In the genomic region with DNA sequence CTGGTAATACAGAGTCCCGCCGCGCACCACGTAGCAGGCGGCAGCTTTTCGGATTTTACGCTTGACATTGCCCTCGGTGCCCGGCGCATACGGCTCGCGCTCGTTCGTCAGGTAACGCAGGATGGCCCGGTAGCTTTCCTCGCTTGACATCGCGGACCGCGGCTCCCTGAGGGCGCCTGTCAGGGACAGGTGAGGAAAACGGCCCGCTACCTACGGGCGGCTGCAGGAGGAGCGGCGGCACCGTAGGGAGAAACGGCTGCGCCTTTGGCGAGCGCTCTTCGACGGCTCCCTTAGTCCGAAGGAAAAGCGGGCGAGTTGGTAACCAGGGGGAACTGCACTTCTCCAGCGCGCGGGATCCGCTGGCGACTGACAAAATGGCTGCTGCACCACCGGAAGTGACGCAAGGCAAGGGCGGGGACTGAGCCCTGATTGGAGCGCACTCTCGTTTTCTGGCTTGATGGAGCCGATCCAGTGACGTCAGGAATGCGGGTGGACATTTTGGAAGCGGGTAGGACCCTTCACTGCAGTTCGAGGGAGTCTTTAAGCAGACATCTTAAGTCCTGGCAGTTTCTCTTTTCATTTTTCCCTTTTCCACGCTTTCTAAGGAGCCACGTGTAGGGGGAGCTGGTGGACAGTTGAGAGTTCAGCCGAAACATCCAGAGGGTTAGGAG, we compare ENCODE assay signal across 1 cellular context.
TF ChIP-seq lines count a peak whose summit lies in the region.

A gene with protein sequence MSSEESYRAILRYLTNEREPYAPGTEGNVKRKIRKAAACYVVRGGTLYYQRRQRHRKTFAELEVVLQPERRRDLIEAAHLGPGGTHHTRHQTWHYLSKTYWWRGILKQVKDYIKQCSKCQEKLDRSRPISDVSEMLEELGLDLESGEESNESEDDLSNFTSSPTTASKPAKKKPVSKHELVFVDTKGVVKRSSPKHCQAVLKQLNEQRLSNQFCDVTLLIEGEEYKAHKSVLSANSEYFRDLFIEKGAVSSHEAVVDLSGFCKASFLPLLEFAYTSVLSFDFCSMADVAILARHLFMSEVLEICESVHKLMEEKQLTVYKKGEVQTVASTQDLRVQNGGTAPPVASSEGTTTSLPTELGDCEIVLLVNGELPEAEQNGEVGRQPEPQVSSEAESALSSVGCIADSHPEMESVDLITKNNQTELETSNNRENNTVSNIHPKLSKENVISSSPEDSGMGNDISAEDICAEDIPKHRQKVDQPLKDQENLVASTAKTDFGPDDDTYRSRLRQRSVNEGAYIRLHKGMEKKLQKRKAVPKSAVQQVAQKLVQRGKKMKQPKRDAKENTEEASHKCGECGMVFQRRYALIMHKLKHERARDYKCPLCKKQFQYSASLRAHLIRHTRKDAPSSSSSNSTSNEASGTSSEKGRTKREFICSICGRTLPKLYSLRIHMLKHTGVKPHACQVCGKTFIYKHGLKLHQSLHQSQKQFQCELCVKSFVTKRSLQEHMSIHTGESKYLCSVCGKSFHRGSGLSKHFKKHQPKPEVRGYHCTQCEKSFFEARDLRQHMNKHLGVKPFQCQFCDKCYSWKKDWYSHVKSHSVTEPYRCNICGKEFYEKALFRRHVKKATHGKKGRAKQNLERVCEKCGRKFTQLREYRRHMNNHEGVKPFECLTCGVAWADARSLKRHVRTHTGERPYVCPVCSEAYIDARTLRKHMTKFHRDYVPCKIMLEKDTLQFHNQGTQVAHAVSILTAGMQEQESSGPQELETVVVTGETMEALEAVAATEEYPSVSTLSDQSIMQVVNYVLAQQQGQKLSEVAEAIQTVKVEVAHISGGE (minus strand): TSS at position 368 of the 671 bp plus-strand sequence. CDS start 218 bp downstream, at position 150.

TF ChIP-seq in HEK293, 187 proteins besides CTCF, POLR2A, EP300 and RAD21 (continued from another document):
- TF ChIP-seq, protein P1, sequence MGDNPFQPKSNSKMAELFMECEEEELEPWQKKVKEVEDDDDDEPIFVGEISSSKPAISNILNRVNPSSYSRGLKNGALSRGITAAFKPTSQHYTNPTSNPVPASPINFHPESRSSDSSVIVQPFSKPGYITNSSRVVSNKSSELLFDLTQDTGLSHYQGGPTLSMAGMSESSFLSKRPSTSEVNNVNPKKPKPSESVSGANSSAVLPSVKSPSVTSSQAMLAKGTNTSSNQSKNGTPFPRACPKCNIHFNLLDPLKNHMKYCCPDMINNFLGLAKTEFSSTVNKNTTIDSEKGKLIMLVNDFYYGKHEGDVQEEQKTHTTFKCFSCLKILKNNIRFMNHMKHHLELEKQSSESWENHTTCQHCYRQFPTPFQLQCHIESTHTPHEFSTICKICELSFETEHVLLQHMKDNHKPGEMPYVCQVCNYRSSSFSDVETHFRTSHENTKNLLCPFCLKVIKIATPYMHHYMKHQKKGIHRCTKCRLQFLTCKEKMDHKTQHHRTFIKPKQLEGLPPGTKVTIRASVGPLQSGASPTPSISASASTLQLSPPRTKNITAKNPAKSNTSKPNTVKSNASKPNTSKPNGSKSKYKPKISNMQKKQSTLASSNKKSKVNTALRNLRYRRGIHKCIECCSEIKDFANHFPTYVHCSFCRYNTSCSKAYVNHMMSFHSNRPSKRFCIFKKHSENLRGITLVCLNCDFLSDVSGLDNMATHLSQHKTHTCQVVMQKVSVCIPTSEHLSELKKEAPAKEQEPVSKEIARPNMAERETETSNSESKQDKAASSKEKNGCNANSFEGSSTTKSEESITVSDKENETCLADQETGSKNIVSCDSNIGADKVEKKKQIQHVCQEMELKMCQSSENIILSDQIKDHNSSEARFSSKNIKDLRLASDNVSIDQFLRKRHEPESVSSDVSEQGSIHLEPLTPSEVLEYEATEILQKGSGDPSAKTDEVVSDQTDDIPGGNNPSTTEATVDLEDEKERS (tag by site-specific recombination; IDR thresholded peaks at IDR 0.05), result no peak
- TF ChIP-seq, protein P2, sequence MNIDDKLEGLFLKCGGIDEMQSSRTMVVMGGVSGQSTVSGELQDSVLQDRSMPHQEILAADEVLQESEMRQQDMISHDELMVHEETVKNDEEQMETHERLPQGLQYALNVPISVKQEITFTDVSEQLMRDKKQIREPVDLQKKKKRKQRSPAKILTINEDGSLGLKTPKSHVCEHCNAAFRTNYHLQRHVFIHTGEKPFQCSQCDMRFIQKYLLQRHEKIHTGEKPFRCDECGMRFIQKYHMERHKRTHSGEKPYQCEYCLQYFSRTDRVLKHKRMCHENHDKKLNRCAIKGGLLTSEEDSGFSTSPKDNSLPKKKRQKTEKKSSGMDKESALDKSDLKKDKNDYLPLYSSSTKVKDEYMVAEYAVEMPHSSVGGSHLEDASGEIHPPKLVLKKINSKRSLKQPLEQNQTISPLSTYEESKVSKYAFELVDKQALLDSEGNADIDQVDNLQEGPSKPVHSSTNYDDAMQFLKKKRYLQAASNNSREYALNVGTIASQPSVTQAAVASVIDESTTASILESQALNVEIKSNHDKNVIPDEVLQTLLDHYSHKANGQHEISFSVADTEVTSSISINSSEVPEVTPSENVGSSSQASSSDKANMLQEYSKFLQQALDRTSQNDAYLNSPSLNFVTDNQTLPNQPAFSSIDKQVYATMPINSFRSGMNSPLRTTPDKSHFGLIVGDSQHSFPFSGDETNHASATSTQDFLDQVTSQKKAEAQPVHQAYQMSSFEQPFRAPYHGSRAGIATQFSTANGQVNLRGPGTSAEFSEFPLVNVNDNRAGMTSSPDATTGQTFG (tag by site-specific recombination; IDR thresholded peaks at IDR 0.05; ENCODE audit: borderline replicate concordance), result no peak
- TF ChIP-seq ZNF366 (tag by site-specific recombination; conservative IDR thresholded peaks at IDR 0.05) (no peak), ZNF184 (tag by site-specific recombination; IDR thresholded peaks at IDR 0.05) (no peak), ZBTB8A (tag by site-specific recombination; IDR thresholded peaks at IDR 0.05) (no peak), ZNF596 (tag by site-specific recombination; IDR thresholded peaks at IDR 0.05) (no peak), OSR2 (tag by site-specific recombination; IDR thresholded peaks at IDR 0.05) (no peak), ZNF433 (tag by site-specific recombination; IDR thresholded peaks at IDR 0.05; ENCODE audit: low read depth) (no peak), ZNF529 (tag by site-specific recombination; IDR thresholded peaks at IDR 0.05; ENCODE audit: insufficient replicate concordance) (no peak), ZNF2 (tag by site-specific recombination; IDR thresholded peaks at IDR 0.05) (no peak; the same call in 1 of the 2 replicates), ZSCAN23 (tag by site-specific recombination; IDR thresholded peaks at IDR 0.05) (no peak), ZNF843 (tag by site-specific recombination; IDR thresholded peaks at IDR 0.05) (no peak), ZNF76 (tag by site-specific recombination; IDR thresholded peaks at IDR 0.05; ENCODE audit: borderline replicate concordance, low read depth) (peak; percentile 73), OVOL3 (tag by site-specific recombination; IDR thresholded peaks at IDR 0.05) (no peak), ZNF211 (tag by site-specific recombination; IDR thresholded peaks at IDR 0.05; ENCODE audit: low read depth) (no peak), ZNF19 (tag by site-specific recombination; IDR thresholded peaks at IDR 0.05; ENCODE audit: low read depth) (no peak), ZNF555 (tag by site-specific recombination; conservative IDR thresholded peaks at IDR 0.05) (no peak), ZNF660 (tag by site-specific recombination; IDR thresholded peaks at IDR 0.05) (peak; percentile 63; the same call in 1 of the 2 replicates), ZNF114 (tag by site-specific recombination; IDR thresholded peaks at IDR 0.05) (no peak), ZNF558 (tag by site-specific recombination; IDR thresholded peaks at IDR 0.05) (no peak), ZNF37A (tag by site-specific recombination; IDR thresholded peaks at IDR 0.05) (no peak), ZEB2 (tag by site-specific recombination; IDR thresholded peaks at IDR 0.05) (peak; percentile 37; the same call in 1 of the 2 replicates), BCL11B (tag by site-specific recombination; IDR thresholded peaks at IDR 0.05; ENCODE audit: low read depth) (no peak), ZNF140 (tag by site-specific recombination; IDR thresholded peaks at IDR 0.05) (no peak), RBAK (tag by site-specific recombination; IDR thresholded peaks at IDR 0.05) (no peak), ZNF292 (tag by site-specific recombination; IDR thresholded peaks at IDR 0.05; ENCODE audit: borderline replicate concordance, low read depth) (no peak), ZNF112 (tag by site-specific recombination; IDR thresholded peaks at IDR 0.05) (no peak), ZNF747 (tag by site-specific recombination; IDR thresholded peaks at IDR 0.05) (no peak)
- TF ChIP-seq, protein P3, sequence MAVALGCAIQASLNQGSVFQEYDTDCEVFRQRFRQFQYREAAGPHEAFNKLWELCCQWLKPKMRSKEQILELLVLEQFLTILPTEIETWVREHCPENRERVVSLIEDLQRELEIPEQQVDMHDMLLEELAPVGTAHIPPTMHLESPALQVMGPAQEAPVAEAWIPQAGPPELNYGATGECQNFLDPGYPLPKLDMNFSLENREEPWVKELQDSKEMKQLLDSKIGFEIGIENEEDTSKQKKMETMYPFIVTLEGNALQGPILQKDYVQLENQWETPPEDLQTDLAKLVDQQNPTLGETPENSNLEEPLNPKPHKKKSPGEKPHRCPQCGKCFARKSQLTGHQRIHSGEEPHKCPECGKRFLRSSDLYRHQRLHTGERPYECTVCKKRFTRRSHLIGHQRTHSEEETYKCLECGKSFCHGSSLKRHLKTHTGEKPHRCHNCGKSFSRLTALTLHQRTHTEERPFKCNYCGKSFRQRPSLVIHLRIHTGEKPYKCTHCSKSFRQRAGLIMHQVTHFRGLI (tag by site-specific recombination; IDR thresholded peaks at IDR 0.05), result no peak
- TF ChIP-seq, protein P4, sequence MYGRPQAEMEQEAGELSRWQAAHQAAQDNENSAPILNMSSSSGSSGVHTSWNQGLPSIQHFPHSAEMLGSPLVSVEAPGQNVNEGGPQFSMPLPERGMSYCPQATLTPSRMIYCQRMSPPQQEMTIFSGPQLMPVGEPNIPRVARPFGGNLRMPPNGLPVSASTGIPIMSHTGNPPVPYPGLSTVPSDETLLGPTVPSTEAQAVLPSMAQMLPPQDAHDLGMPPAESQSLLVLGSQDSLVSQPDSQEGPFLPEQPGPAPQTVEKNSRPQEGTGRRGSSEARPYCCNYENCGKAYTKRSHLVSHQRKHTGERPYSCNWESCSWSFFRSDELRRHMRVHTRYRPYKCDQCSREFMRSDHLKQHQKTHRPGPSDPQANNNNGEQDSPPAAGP (tag by site-specific recombination; IDR thresholded peaks at IDR 0.05), result peak; percentile 49; the same call in 1 of the 2 replicates
- TF ChIP-seq, protein P5, sequence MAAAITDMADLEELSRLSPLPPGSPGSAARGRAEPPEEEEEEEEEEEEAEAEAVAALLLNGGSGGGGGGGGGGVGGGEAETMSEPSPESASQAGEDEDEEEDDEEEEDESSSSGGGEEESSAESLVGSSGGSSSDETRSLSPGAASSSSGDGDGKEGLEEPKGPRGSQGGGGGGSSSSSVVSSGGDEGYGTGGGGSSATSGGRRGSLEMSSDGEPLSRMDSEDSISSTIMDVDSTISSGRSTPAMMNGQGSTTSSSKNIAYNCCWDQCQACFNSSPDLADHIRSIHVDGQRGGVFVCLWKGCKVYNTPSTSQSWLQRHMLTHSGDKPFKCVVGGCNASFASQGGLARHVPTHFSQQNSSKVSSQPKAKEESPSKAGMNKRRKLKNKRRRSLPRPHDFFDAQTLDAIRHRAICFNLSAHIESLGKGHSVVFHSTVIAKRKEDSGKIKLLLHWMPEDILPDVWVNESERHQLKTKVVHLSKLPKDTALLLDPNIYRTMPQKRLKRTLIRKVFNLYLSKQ (tag by site-specific recombination; IDR thresholded peaks at IDR 0.05; ENCODE audit: borderline replicate concordance), result no peak
- TF ChIP-seq, protein P6, sequence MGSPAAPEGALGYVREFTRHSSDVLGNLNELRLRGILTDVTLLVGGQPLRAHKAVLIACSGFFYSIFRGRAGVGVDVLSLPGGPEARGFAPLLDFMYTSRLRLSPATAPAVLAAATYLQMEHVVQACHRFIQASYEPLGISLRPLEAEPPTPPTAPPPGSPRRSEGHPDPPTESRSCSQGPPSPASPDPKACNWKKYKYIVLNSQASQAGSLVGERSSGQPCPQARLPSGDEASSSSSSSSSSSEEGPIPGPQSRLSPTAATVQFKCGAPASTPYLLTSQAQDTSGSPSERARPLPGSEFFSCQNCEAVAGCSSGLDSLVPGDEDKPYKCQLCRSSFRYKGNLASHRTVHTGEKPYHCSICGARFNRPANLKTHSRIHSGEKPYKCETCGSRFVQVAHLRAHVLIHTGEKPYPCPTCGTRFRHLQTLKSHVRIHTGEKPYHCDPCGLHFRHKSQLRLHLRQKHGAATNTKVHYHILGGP (tag by site-specific recombination; IDR thresholded peaks at IDR 0.05), result no peak
- TF ChIP-seq, protein P7, sequence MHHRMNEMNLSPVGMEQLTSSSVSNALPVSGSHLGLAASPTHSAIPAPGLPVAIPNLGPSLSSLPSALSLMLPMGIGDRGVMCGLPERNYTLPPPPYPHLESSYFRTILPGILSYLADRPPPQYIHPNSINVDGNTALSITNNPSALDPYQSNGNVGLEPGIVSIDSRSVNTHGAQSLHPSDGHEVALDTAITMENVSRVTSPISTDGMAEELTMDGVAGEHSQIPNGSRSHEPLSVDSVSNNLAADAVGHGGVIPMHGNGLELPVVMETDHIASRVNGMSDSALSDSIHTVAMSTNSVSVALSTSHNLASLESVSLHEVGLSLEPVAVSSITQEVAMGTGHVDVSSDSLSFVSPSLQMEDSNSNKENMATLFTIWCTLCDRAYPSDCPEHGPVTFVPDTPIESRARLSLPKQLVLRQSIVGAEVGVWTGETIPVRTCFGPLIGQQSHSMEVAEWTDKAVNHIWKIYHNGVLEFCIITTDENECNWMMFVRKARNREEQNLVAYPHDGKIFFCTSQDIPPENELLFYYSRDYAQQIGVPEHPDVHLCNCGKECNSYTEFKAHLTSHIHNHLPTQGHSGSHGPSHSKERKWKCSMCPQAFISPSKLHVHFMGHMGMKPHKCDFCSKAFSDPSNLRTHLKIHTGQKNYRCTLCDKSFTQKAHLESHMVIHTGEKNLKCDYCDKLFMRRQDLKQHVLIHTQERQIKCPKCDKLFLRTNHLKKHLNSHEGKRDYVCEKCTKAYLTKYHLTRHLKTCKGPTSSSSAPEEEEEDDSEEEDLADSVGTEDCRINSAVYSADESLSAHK (tag by site-specific recombination; IDR thresholded peaks at IDR 0.05), result peak; percentile 63; the same call in 1 of the 2 replicates
- TF ChIP-seq, protein P8, sequence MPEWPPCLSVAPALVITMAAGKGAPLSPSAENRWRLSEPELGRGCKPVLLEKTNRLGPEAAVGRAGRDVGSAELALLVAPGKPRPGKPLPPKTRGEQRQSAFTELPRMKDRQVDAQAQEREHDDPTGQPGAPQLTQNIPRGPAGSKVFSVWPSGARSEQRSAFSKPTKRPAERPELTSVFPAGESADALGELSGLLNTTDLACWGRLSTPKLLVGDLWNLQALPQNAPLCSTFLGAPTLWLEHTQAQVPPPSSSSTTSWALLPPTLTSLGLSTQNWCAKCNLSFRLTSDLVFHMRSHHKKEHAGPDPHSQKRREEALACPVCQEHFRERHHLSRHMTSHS (tag by site-specific recombination; IDR thresholded peaks at IDR 0.05), result no peak
TF ChIP-seq in HEK293: peak in this region for 37.
